ENCODE assay signal across 8 cellular contexts in the genomic region with DNA sequence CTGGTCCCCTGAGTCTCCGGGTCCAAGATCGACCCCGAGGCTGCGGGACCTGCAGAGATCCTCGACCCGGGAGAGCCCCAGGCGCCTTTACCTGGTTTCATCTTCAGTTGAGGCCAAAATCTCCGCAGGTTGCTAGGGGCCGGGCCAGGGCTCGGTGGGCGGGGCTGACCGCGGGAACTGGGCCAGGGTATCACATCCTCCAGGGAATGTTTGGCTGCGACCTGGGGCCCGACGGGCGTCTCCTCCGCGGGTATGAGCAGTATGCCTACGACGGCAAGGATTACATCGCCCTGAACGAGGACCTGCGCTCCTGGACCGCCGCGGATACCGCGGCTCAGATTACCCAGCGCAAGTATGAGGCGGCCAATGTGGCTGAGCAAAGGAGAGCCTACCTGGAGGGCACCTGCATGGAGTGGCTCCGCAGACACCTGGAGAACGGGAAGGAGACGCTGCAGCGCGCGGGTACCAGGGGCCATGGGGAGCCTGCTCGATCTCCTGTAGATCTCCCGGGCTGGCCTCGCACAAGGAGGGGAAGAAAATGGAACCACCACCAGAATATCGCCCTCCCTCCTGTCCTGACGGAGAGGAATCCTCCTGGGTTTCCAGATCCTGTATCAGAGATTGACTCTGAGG. TPM values are rescaled to one million over a fixed set of nuclear protein-coding genes. Genes with fewer than 3 reads are reported as not detected.
A peak's percentile ranks its signal among the peaks of the same experiment; 100 is the strongest.
DNase-seq lines count a peak whose midpoint lies in the region; ATAC-seq and TF ChIP-seq lines count a peak whose summit lies in the region.

No MANE protein-coding gene starts in this region.

- H3K27me3 ChIP-seq in HUES48 (ENCODE audit: control insufficient read depth, insufficient read depth, low read length) = peaks cover 69% of the 10 kb centered on the region
- no peaks in the 10 kb centered on the region for H3K27me3 ChIP-seq in right cardiac atrium (ENCODE audit: control insufficient read depth, insufficient read depth)
- H3K27me3 ChIP-seq in sigmoid colon = peaks cover 13 to 34% (median 16%) of the 10 kb centered on the region in 3 donors

- TF ChIP-seq EP300 in sigmoid colon (IDR thresholded peaks at IDR 0.05) = no peak

- TF ChIP-seq CTCF in sigmoid colon (IDR thresholded peaks at IDR 0.05) = no peak

- TF ChIP-seq POLR2A in sigmoid colon (IDR thresholded peaks at IDR 0.05) = no peak

- DNase-seq in activated T-helper 2 cell treated with anti-CD3 and anti-CD28 coated beads, Interferon-gamma antibody, Interleukin-2, Interleukin-4, amounts not matched to agents 10 μg/mL and 5 μg/mL and 100 μg/mL, durations not matched to agents 14 hours and 24 hours and 36 hours (ENCODE audit: low spot score) = no peak
- DNase-seq in right cardiac atrium = peak; percentile 27 to 74 (median 59)
- DNase-seq in sigmoid colon = peak; percentile 67
- no peak for DNase-seq in NCI-H446 treated with DMSO at 0.1 percent for 48 hours (lab: John Stamatoyannopoulos, UW)
- no peak for DNase-seq in epidermal melanocyte (ENCODE audit: insufficient read length, low spot score)
- DNase-seq in GM19238 (ENCODE audit: insufficient read length, low spot score) = no peak

- H3K4me1 Mint-ChIP-seq in activated T-helper 2 cell treated with anti-CD3 and anti-CD28 coated beads, Interferon-gamma antibody, Interleukin-2, Interleukin-4, amounts not matched to agents 10 μg/mL and 5 μg/mL and 100 μg/mL, durations not matched to agents 14 hours and 24 hours and 36 hours (ENCODE audit: low read depth) = peaks cover 11% of the 10 kb centered on the region

- no peak overlapping the region for H3K9ac ChIP-seq in HUES48 (ENCODE audit: low read depth, low read length)

- H3K27ac ChIP-seq in HUES48 (ENCODE audit: low read depth, low read length) = no peak overlapping the region
- no peak overlapping the region for H3K27ac ChIP-seq in right cardiac atrium (ENCODE audit: low read length)
- H3K27ac ChIP-seq in sigmoid colon = peak overlapping the region in 1 of 4 donors; percentile 47

- H3K9me3 ChIP-seq in HUES48 (ENCODE audit: control insufficient read depth, insufficient read depth, low read length) (no peaks in the 10 kb centered on the region), right cardiac atrium (ENCODE audit: control insufficient read depth, low read length) (no peaks in the 10 kb centered on the region), sigmoid colon (no peaks in the 10 kb centered on the region)

- ATAC-seq in right cardiac atrium = peak; percentile 9 to 37
- ATAC-seq in HG03571 (IDR thresholded peaks at IDR 0.05; ENCODE audit: unreplicated experiment) = no peak

- intact Hi-C loops in activated T-helper 2 cell treated with anti-CD3 and anti-CD28 coated beads, Interferon-gamma antibody, Interleukin-2, Interleukin-4, amounts not matched to agents 10 μg/mL and 5 μg/mL and 100 μg/mL, durations not matched to agents 14 hours and 24 hours and 36 hours (cut with micrococcal nuclease) = no loop called here
- intact Hi-C loops in right cardiac atrium (cut with DNase I) (loop anchor here in 1 of 4 donors (10.0 kb wide), 1 partner anchor 82 kb away; no protein-coding TSS in a partner anchor), sigmoid colon (cut with DNase I) (no loop called here)

- H3K36me3 ChIP-seq in HUES48 (ENCODE audit: control insufficient read depth, insufficient read depth, low read length) (no peaks in the 10 kb centered on the region), sigmoid colon (no peaks in the 10 kb centered on the region)

- no peaks in the 10 kb centered on the region for H3K9me3 Mint-ChIP-seq in activated T-helper 2 cell treated with anti-CD3 and anti-CD28 coated beads, Interferon-gamma antibody, Interleukin-2, Interleukin-4, amounts not matched to agents 10 μg/mL and 5 μg/mL and 100 μg/mL, durations not matched to agents 14 hours and 24 hours and 36 hours

- H3K4me3 Mint-ChIP-seq in activated T-helper 2 cell treated with anti-CD3 and anti-CD28 coated beads, Interferon-gamma antibody, Interleukin-2, Interleukin-4, amounts not matched to agents 10 μg/mL and 5 μg/mL and 100 μg/mL, durations not matched to agents 14 hours and 24 hours and 36 hours (ENCODE audit: low read depth) = peak overlapping the region; percentile 30

- WGBS in right cardiac atrium = 6% methylated on average over 42 of the region's 42 CpGs
- WGBS in sigmoid colon, 2 donors = 7 to 8% methylated on average over 42 of the region's 42 CpGs

- H3K27ac Mint-ChIP-seq in activated T-helper 2 cell treated with anti-CD3 and anti-CD28 coated beads, Interferon-gamma antibody, Interleukin-2, Interleukin-4, amounts not matched to agents 10 μg/mL and 5 μg/mL and 100 μg/mL, durations not matched to agents 14 hours and 24 hours and 36 hours = no peak overlapping the region

- H3K4me3 ChIP-seq in HUES48 (ENCODE audit: low read depth, low read length) = peak overlapping the region; percentile 64
- peak overlapping the region; percentile 42 for H3K4me3 ChIP-seq in right cardiac atrium (ENCODE audit: low read length)
- peak overlapping the region; percentile 42 to 64 (median 56) for H3K4me3 ChIP-seq in sigmoid colon

- peaks cover 39% of the 10 kb centered on the region for H3K27me3 Mint-ChIP-seq in activated T-helper 2 cell treated with anti-CD3 and anti-CD28 coated beads, Interferon-gamma antibody, Interleukin-2, Interleukin-4, amounts not matched to agents 10 μg/mL and 5 μg/mL and 100 μg/mL, durations not matched to agents 14 hours and 24 hours and 36 hours (ENCODE audit: low read depth)

- H3K36me3 Mint-ChIP-seq in activated T-helper 2 cell treated with anti-CD3 and anti-CD28 coated beads, Interferon-gamma antibody, Interleukin-2, Interleukin-4, amounts not matched to agents 10 μg/mL and 5 μg/mL and 100 μg/mL, durations not matched to agents 14 hours and 24 hours and 36 hours (ENCODE audit: low read depth) = no peaks in the 10 kb centered on the region

- H3K4me1 ChIP-seq in HUES48 (ENCODE audit: control insufficient read depth, insufficient read depth, low read length) (0 out of 2 replicates have a peak, but pooled peaks cover 6% of the 10 kb centered on the region), right cardiac atrium (ENCODE audit: control insufficient read depth, insufficient read depth, low read length) (peaks cover 4% of the 10 kb centered on the region), sigmoid colon (peaks cover 0 to 20% (median 16%) of the 10 kb centered on the region in 4 donors)

RNA-seq across cellular contexts. Expression of a gene that starts 53.8 kb away (rescaled TPM):
- 76.0 and 78.2 TPM in 2 replicates for total RNA-seq in activated T-helper 2 cell treated with anti-CD3 and anti-CD28 coated beads, Interferon-gamma antibody, Interleukin-2, Interleukin-4, amounts not matched to agents 10 μg/mL and 5 μg/mL and 100 μg/mL, durations not matched to agents 14 hours and 24 hours and 36 hours
- total RNA-seq in right cardiac atrium (10 to 100 TPM; 15.0 to 18.9 (median 16.9) TPM), sigmoid colon (10 to 100 TPM; 11.1 to 29.3 (median 23.3) TPM)
- polyA plus RNA-seq in right cardiac atrium (20.3 TPM), sigmoid colon (10 to 100 TPM; 33.3 to 70.3 (median 61.7) TPM)

RNA-seq across cellular contexts. Expression of a gene that starts 59.8 kb away (rescaled TPM):
- total RNA-seq in activated T-helper 2 cell treated with anti-CD3 and anti-CD28 coated beads, Interferon-gamma antibody, Interleukin-2, Interleukin-4, amounts not matched to agents 10 μg/mL and 5 μg/mL and 100 μg/mL, durations not matched to agents 14 hours and 24 hours and 36 hours = 55.9 and 56.1 TPM in 2 replicates
- total RNA-seq in right cardiac atrium (10 to 100 TPM; 50.3 to 53.7 (median 50.8) TPM), sigmoid colon (10 to 100 TPM; 36.8 to 45.7 (median 42.2) TPM)
- polyA plus RNA-seq in right cardiac atrium (59.3 TPM), sigmoid colon (100 to 1,000 TPM in 2 of 3 donors, 10 to 100 TPM in 1; 89.8 to 144 (median 107) TPM)

Comparison
In these comparisons a context has a peak if more than half of its experiments do, and no peak if none do; other contexts are left out.
1. DNase-seq: peak in right cardiac atrium (3 of 3) and sigmoid colon (single experiment); none in activated T-helper 2 cell treated with anti-CD3 and anti-CD28 coated beads, Interferon-gamma antibody, Interleukin-2, Interleukin-4, amounts not matched to agents 10 μg/mL and 5 μg/mL and 100 μg/mL, durations not matched to agents 14 hours and 24 hours and 36 hours (single experiment), NCI-H446 treated with DMSO at 0.1 percent for 48 hours (single experiment), epidermal melanocyte (single experiment) and GM19238 (single experiment).
2. Peak in every context shown above with its lines, with median percentiles within 50 percentile points of each other: H3K4me3 ChIP-seq.